13 cellular contexts compared by ENCODE assay signal in the genomic region with DNA sequence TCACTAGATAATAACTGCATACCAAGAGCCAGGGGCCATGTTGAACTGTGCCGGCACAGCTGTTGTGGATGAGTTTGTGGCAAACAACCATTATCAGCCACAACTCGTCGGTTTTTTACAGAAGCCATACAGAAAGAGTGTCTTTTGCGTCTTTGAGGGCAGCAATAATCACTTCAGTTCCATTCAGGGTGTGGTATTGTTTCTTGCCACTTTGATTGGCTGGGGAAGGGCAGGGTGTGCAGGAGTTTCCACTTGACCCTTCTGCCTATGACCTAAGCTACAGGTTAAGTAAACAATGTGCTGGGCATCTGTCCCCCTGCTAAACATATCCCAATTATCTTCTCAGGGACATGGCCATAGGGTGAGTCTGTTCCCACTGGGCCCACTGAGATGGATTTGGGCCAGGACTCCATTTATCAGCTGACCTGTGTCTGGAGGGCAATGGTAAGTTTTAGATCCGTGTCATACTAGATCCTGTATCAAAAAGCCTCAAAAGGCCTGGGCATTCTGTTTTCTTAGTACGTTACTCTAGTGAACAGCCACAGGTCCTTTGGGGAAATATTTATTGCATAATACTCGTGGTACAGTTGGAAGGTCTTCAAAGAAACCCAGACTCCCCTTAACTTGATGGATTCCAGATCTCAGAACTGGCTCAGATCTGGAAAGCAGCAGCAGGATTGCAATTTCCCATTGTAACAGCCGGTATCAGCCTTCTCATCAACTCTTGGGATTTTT. TPM values are rescaled to one million over a fixed set of nuclear protein-coding genes. Genes with fewer than 3 reads are reported as not detected.
DNase-seq lines count a peak whose midpoint lies in the region; ATAC-seq and TF ChIP-seq lines count a peak whose summit lies in the region.
"Had no signal": no experiment of that assay in that cellular context is flagged by ENCODE, and none has a peak within 500 bp of the region (broad histone marks: within the 10 kb centered on the region; RNA-seq: fewer than 3 reads in every experiment).

No MANE protein-coding gene starts in this region.

- H3K4me3 Mint-ChIP-seq in CD4-positive, alpha-beta memory T cell = no peak overlapping the region
- H3K4me3 Mint-ChIP-seq: activated CD4-positive, alpha-beta T cell treated with anti-CD3 and anti-CD28 coated beads, Interleukin-2, amount 10 ng/mL, durations not matched to agents 7 days and 5 days; activated naive CD8-positive, alpha-beta T cell had no signal

- 63 to 70% methylated on average over 6 to 8 of the region's 8 CpGs for WGBS in transverse colon (ENCODE audit: low coverage in 1 of 2), 2 donors

- TF ChIP-seq POLR2A in transverse colon (IDR thresholded peaks at IDR 0.05) = no peak

- no peaks in the 10 kb centered on the region for H3K27me3 ChIP-seq in transverse colon
- no peaks in the 10 kb centered on the region for H3K27me3 ChIP-seq in CD4-positive, alpha-beta memory T cell (ENCODE audit: insufficient read depth, low read length)
- H3K27me3 ChIP-seq: SJCRH30 had no signal

- peak; percentile 37 for TF ChIP-seq EP300 in transverse colon (IDR thresholded peaks at IDR 0.05; ENCODE audit: low read depth)

- in situ Hi-C loops in transverse colon (cut with MboI; ENCODE audit: low pct_ligation_motif_present in 1 of 4, low pct_unique_long_range_greater_than_20kb in 1 of 4, low sequenced_read_pairs in 3 of 4) = loop anchor here in 3 of 4 donors (25.0 kb wide), 1 partner anchor 153 kb away; the partner anchor contains the start of gene TRIM4 (in 3 of the 3)

- CTCF ChIA-PET in CD4-positive, alpha-beta memory T cell (lab: Charles Lee; ENCODE audit: partially characterized antibody) = interaction anchor here (1.0 kb wide), 1 partner anchor 342 kb away, joined by 3 read pairs; no protein-coding TSS in a partner anchor

- H3K4me3 ChIP-seq in transverse colon = no peak overlapping the region
- no peak overlapping the region for H3K4me3 ChIP-seq in CD4-positive, alpha-beta memory T cell (ENCODE audit: low read length in 2 of 2)
- H3K4me3 ChIP-seq: SJCRH30 had no signal

- ATAC-seq in left lobe of liver (peak; percentile 92), GM18519 (IDR thresholded peaks at IDR 0.05; ENCODE audit: low FRiP score, unreplicated experiment) (no peak)

- DNase-seq in DMS53 (lab: John Stamatoyannopoulos, UW) (peak; percentile 46), DMS53 treated with DMSO at 0.1 percent for 48 hours (lab: John Stamatoyannopoulos, UW; ENCODE audit: unreplicated experiment) (no peak), brain pericyte (ENCODE audit: low read depth, low spot score) (peak; percentile 49), left lobe of liver (ENCODE audit: low spot score) (peak; percentile 88), transverse colon (no peak), anterior cingulate cortex (lab: John Stamatoyannopoulos, UW) (no peak)
- no peak for DNase-seq in CD4-positive, alpha-beta memory T cell
- DNase-seq: activated CD4-positive, alpha-beta T cell treated with anti-CD3 and anti-CD28 coated beads, Interleukin-2, amount 10 ng/mL, durations not matched to agents 7 days and 5 days; mesendoderm; NCI-H446 treated with DMSO at 0.1 percent for 48 hours; SJCRH30 had no signal

- peaks cover 0 to 9% (median 6%) of the 10 kb centered on the region in 4 donors for H3K4me1 ChIP-seq in transverse colon
- no peaks in the 10 kb centered on the region for H3K4me1 ChIP-seq in CD4-positive, alpha-beta memory T cell (ENCODE audit: insufficient read depth, low read length)
- H3K4me1 ChIP-seq: SJCRH30 had no signal

- TF ChIP-seq CTCF in transverse colon (IDR thresholded peaks at IDR 0.05) = no peak

- POLR2A ChIA-PET in CD4-positive, alpha-beta memory T cell (lab: Charles Lee; ENCODE audit: partially characterized antibody) = interaction anchor here (0.6 to 1.2 kb wide), 2 partner anchors 10 to 43 kb away, joined by 3 to 5 read pairs; no protein-coding TSS in a partner anchor

- peaks cover 0 to 8% (median 5%) of the 10 kb centered on the region in 8 donors for H3K9me3 Mint-ChIP-seq in CD4-positive, alpha-beta memory T cell

- peaks cover 0 to 23% (median 7%) of the 10 kb centered on the region in 4 donors for H3K36me3 ChIP-seq in transverse colon
- H3K36me3 ChIP-seq in CD4-positive, alpha-beta memory T cell (ENCODE audit: insufficient read depth, low read length) = peaks cover 17% of the 10 kb centered on the region

- intact Hi-C loops in transverse colon (cut with DNase I; ENCODE audit: low total_unique reads) = no loop called here
- intact Hi-C loops in CD4-positive, alpha-beta memory T cell (cut with micrococcal nuclease) = no loop called here

- peaks cover 1 to 2% of the 10 kb centered on the region in 2 donors for H3K9me3 ChIP-seq in transverse colon
- H3K9me3 ChIP-seq in CD4-positive, alpha-beta memory T cell (ENCODE audit: control insufficient read depth in 1 of 2, low read length in 2 of 2) = peaks cover 6 to 7% of the 10 kb centered on the region in 2 donors
- H3K9me3 ChIP-seq: SJCRH30 had no signal

- H3K4me1 Mint-ChIP-seq in CD4-positive, alpha-beta memory T cell = peaks cover 0 to 2% (median 0%) of the 10 kb centered on the region in 4 donors
- H3K4me1 Mint-ChIP-seq: activated CD4-positive, alpha-beta T cell treated with anti-CD3 and anti-CD28 coated beads, Interleukin-2, amount 10 ng/mL, durations not matched to agents 7 days and 5 days had no signal

- no peak overlapping the region for H3K27ac Mint-ChIP-seq in CD4-positive, alpha-beta memory T cell
- H3K27ac Mint-ChIP-seq: activated CD4-positive, alpha-beta T cell treated with anti-CD3 and anti-CD28 coated beads, Interleukin-2, amount 10 ng/mL, durations not matched to agents 7 days and 5 days; activated naive CD8-positive, alpha-beta T cell had no signal

- H3K27ac ChIP-seq in transverse colon = peak overlapping the region; percentile 42 to 80 (median 64)
- no peak overlapping the region for H3K27ac ChIP-seq in CD4-positive, alpha-beta memory T cell (ENCODE audit: low read depth, low read length)
- H3K27ac ChIP-seq: SJCRH30 had no signal

- H3K27me3 Mint-ChIP-seq in CD4-positive, alpha-beta memory T cell = no peaks in the 10 kb centered on the region
- H3K27me3 Mint-ChIP-seq: activated CD4-positive, alpha-beta T cell treated with anti-CD3 and anti-CD28 coated beads, Interleukin-2, amount 10 ng/mL, durations not matched to agents 7 days and 5 days; activated naive CD8-positive, alpha-beta T cell had no signal

- H3K36me3 Mint-ChIP-seq in CD4-positive, alpha-beta memory T cell = peaks cover 27 to 44% of the 10 kb centered on the region in 2 donors

RNA-seq across cellular contexts. Expression of gene ZNF3, which starts 15.9 kb away (rescaled TPM):
- total RNA-seq in left lobe of liver (14.5 TPM), transverse colon (10 to 100 TPM; 37.4 to 42.7 (median 41.0) TPM)
- total RNA-seq in CD4-positive, alpha-beta memory T cell = 10 to 100 TPM; 44.2 to 44.8 TPM
- polyA plus RNA-seq in CD4-positive, alpha-beta memory T cell = 10 to 100 TPM; 11.9 to 25.4 TPM

RNA-seq across cellular contexts. Expression of gene ZSCAN21, which starts 16.0 kb away (rescaled TPM):
- total RNA-seq in left lobe of liver (7.7 TPM), transverse colon (10 to 100 TPM in 2 of 4 donors, 1 to 10 TPM in 1, under 1 TPM in 1; 0.75 to 28.7 (median 10.0) TPM)
- total RNA-seq in CD4-positive, alpha-beta memory T cell = 10 to 100 TPM in 1 of 2 experiments, 1 to 10 TPM in 1; 9.9 to 10.6 TPM
- 1 to 10 TPM; 2.5 to 9.7 TPM for polyA plus RNA-seq in CD4-positive, alpha-beta memory T cell

RNA-seq across cellular contexts. Expression of gene COPS6, which starts 23.1 kb away (rescaled TPM):
- total RNA-seq in left lobe of liver (42.6 TPM), transverse colon (10 to 100 TPM; 18.3 to 61.3 (median 44.5) TPM)
- total RNA-seq in CD4-positive, alpha-beta memory T cell = 10 to 100 TPM; 85.5 to 89.2 TPM
- polyA plus RNA-seq in CD4-positive, alpha-beta memory T cell = 100 to 1,000 TPM; 155 to 261 TPM

RNA-seq across cellular contexts. Expression of gene MCM7, which starts 35.6 kb away (rescaled TPM):
- total RNA-seq in left lobe of liver = 17.7 TPM
- total RNA-seq in transverse colon = 10 to 100 TPM; 30.3 to 72.6 (median 38.7) TPM
- total RNA-seq in CD4-positive, alpha-beta memory T cell = 100 to 1,000 TPM; 164 to 173 TPM
- polyA plus RNA-seq in CD4-positive, alpha-beta memory T cell = 10 to 100 TPM; 26.9 to 29.9 TPM

RNA-seq across cellular contexts. Expression of gene AP4M1, which starts 35.8 kb away (rescaled TPM):
- total RNA-seq in left lobe of liver (4.5 TPM), transverse colon (10 to 100 TPM; 16.5 to 86.0 (median 54.9) TPM)
- 10 to 100 TPM; 12.1 to 14.9 TPM for total RNA-seq in CD4-positive, alpha-beta memory T cell
- polyA plus RNA-seq in CD4-positive, alpha-beta memory T cell = 1 to 10 TPM; 3.2 to 4.3 TPM

Comparison
In these comparisons a context has a peak if more than half of its experiments do, and no peak if none do; other contexts are left out.
1. DNase-seq: peak in DMS53 (single experiment), brain pericyte (single experiment) and left lobe of liver (single experiment); none in DMS53 treated with DMSO at 0.1 percent for 48 hours (single experiment), transverse colon (single experiment), anterior cingulate cortex (0 of 58) and CD4-positive, alpha-beta memory T cell (0 of 5).